In genomic region chr13:60944016-60944415, GRCh38 we compare ENCODE assay signal across 27 cellular contexts.
"Had no signal": no experiment of that assay in that cellular context is flagged by ENCODE, and none has a peak within 500 bp of the region (broad histone marks: within the 10 kb centered on the region; RNA-seq: fewer than 3 reads in every experiment).

No MANE protein-coding gene starts in this region.

- H3K27ac ChIP-seq: VCaP had no signal

- ATAC-seq: activated T-helper 17 cell treated with anti-CD3 and anti-CD28 coated beads, Interleukin-2, amount 50 U/mL, for 72 hours; PC-3; T-cell had no signal

- DNase-seq: activated CD4-positive, alpha-beta memory T cell treated with anti-CD3 and anti-CD28 coated beads for 36 hours; activated CD4-positive, alpha-beta T cell treated with anti-CD3 and anti-CD28 coated beads, Interleukin-2, amount 10 ng/mL, durations not matched to agents 7 days and 5 days; activated CD4-positive, CD25-positive, alpha-beta regulatory T cell; activated CD8-positive, alpha-beta memory T cell treated with anti-CD3 and anti-CD28 coated beads for 24 hours; activated gamma-delta T cell; activated naive CD4-positive, alpha-beta T cell treated with anti-CD3 and anti-CD28 coated beads, Interleukin-2, amount 10 ng/mL, durations not matched to agents 7 days and 5 days; activated naive CD8-positive, alpha-beta T cell treated with anti-CD3 and anti-CD28 coated beads for 36 hours; activated T-cell treated with anti-CD3 and anti-CD28 coated beads for 4 hours; activated T-cell treated with anti-CD3 and anti-CD28 coated beads, Interleukin-2, amount 50 U/mL, for 48 hours; caudate nucleus; Kasumi-1; KBM-7; NCI-H1417; NCI-H1930; NCI-H2107; NCI-H345; NCI-H510A; NCI-H526 treated with DMSO at 0.1 percent for 48 hours; PC-3; SHP77 treated with DMSO at 0.1 percent for 48 hours; T-cell; T-helper 2 cell; T1000 had no signal

- FAIRE-seq: RCC 7860, TTC549 had no signal
